ENCODE assay signal across 8 cellular contexts in genomic region chr5:170861855-170862766, GRCh38. TPM values are rescaled to one million over a fixed set of nuclear protein-coding genes. Genes with fewer than 3 reads are reported as not detected.
A peak's percentile ranks its signal among the peaks of the same experiment; 100 is the strongest.
DNase-seq lines count a peak whose midpoint lies in the region; ATAC-seq, FAIRE-seq and TF ChIP-seq lines count a peak whose summit lies in the region.

Gene RANBP17, plus strand, starts transcription at chr5:170862018.

- H3K27me3 Mint-ChIP-seq in activated CD8-positive, alpha-beta memory T cell treated with anti-CD3 and anti-CD28 coated beads, Interleukin-2, amount 10 ng/mL, durations not matched to agents 7 days and 5 days: peaks cover 28% of the 10 kb centered on the region

- no peak within 1 kb of the TSS for H3K4me3 Mint-ChIP-seq in activated CD8-positive, alpha-beta memory T cell treated with anti-CD3 and anti-CD28 coated beads, Interleukin-2, amount 10 ng/mL, durations not matched to agents 7 days and 5 days
- H3K4me3 Mint-ChIP-seq in stimulated activated effector memory CD8-positive, alpha-beta T cell treated with anti-CD3 and anti-CD28 coated beads, Interleukin-12 subunit alpha, Interleukin-12 subunit beta, amount 100 ng/mL, for 72 hours: no peak within 1 kb of the TSS

- peaks cover 3% of the 10 kb centered on the region for H3K4me1 Mint-ChIP-seq in activated CD8-positive, alpha-beta memory T cell treated with anti-CD3 and anti-CD28 coated beads, Interleukin-2, amount 10 ng/mL, durations not matched to agents 7 days and 5 days
- peaks cover 5% of the 10 kb centered on the region for H3K4me1 Mint-ChIP-seq in stimulated activated effector memory CD8-positive, alpha-beta T cell treated with anti-CD3 and anti-CD28 coated beads, Interleukin-12 subunit alpha, Interleukin-12 subunit beta, amount 100 ng/mL, for 72 hours

- CTCF ChIA-PET in activated CD8-positive, alpha-beta memory T cell treated with anti-CD3 and anti-CD28 coated beads, Interleukin-2, amount 10 ng/mL, durations not matched to agents 7 days and 5 days (lab: Charles Lee): no interaction called here

- TF ChIP-seq POLR2A in GM12892 (IDR thresholded peaks at IDR 0.05; ENCODE audit: low read depth, low read length): no peak

- DNase-seq in activated CD8-positive, alpha-beta memory T cell treated with anti-CD3 and anti-CD28 coated beads, Interleukin-2, amount 10 ng/mL, durations not matched to agents 7 days and 5 days: no peak
- no peak for DNase-seq in activated CD8-positive, alpha-beta memory T cell treated with anti-CD3 and anti-CD28 coated beads, Interleukin-2, amount 50 U/mL, for 48 hours
- DNase-seq in NCI-H748 treated with DMSO at 0.1 percent for 48 hours (lab: John Stamatoyannopoulos, UW) (peak; percentile 67), dedifferentiated amniotic fluid mesenchymal stem cell (ENCODE audit: extremely low spot score) (peak; percentile 51), kidney tubule cell (ENCODE audit: low spot score) (peak; percentile 63), T-helper 9 cell (no peak), GM12892 (ENCODE audit: insufficient read length) (no peak)
- no peak for DNase-seq in stimulated activated effector memory CD8-positive, alpha-beta T cell treated with anti-CD3 and anti-CD28 coated beads, Interleukin-12 subunit alpha, Interleukin-12 subunit beta, amount 100 ng/mL, for 72 hours (ENCODE audit: low spot score in 2 of 2)

- FAIRE-seq in GM12892 (lab: Jason Lieb, UNC): no peak

- H3K27ac Mint-ChIP-seq in activated CD8-positive, alpha-beta memory T cell treated with anti-CD3 and anti-CD28 coated beads, Interleukin-2, amount 10 ng/mL, durations not matched to agents 7 days and 5 days: peak within 1 kb of the TSS; percentile 47
- H3K27ac Mint-ChIP-seq in stimulated activated effector memory CD8-positive, alpha-beta T cell treated with anti-CD3 and anti-CD28 coated beads, Interleukin-12 subunit alpha, Interleukin-12 subunit beta, amount 100 ng/mL, for 72 hours: no peak within 1 kb of the TSS

- ATAC-seq in activated CD8-positive, alpha-beta memory T cell treated with anti-CD3 and anti-CD28 coated beads, Interleukin-2, amount 10 ng/mL, durations not matched to agents 7 days and 5 days: no peak
- ATAC-seq in stimulated activated effector memory CD8-positive, alpha-beta T cell treated with anti-CD3 and anti-CD28 coated beads, Interleukin-12 subunit alpha, Interleukin-12 subunit beta, amount 100 ng/mL, for 72 hours: peak; percentile 11

- peaks cover 17% of the 10 kb centered on the region for H3K9me3 Mint-ChIP-seq in activated CD8-positive, alpha-beta memory T cell treated with anti-CD3 and anti-CD28 coated beads, Interleukin-2, amount 10 ng/mL, durations not matched to agents 7 days and 5 days (ENCODE audit: low read depth)
- H3K9me3 Mint-ChIP-seq in stimulated activated effector memory CD8-positive, alpha-beta T cell treated with anti-CD3 and anti-CD28 coated beads, Interleukin-12 subunit alpha, Interleukin-12 subunit beta, amount 100 ng/mL, for 72 hours: peaks cover 14% of the 10 kb centered on the region

- H3K36me3 Mint-ChIP-seq in activated CD8-positive, alpha-beta memory T cell treated with anti-CD3 and anti-CD28 coated beads, Interleukin-2, amount 10 ng/mL, durations not matched to agents 7 days and 5 days: peaks cover 11% of the 10 kb centered on the region
- H3K36me3 Mint-ChIP-seq in stimulated activated effector memory CD8-positive, alpha-beta T cell treated with anti-CD3 and anti-CD28 coated beads, Interleukin-12 subunit alpha, Interleukin-12 subunit beta, amount 100 ng/mL, for 72 hours: no peaks in the 10 kb centered on the region

RNA-seq across cellular contexts. Expression of gene RANBP17, which starts in this region (rescaled TPM):
- not detected for total RNA-seq in activated CD8-positive, alpha-beta memory T cell treated with anti-CD3 and anti-CD28 coated beads, Interleukin-2, amount 10 ng/mL, durations not matched to agents 7 days and 5 days
- polyA plus RNA-seq in GM12892 (2012; ENCODE audit: missing spikeins): not detected

Comparison
In these comparisons a context has a peak if more than half of its experiments do, and no peak if none do; other contexts are left out.
1. DNase-seq: peak in NCI-H748 treated with DMSO at 0.1 percent for 48 hours (single experiment), dedifferentiated amniotic fluid mesenchymal stem cell (single experiment) and kidney tubule cell (single experiment); none in activated CD8-positive, alpha-beta memory T cell treated with anti-CD3 and anti-CD28 coated beads, Interleukin-2, amount 10 ng/mL, durations not matched to agents 7 days and 5 days (single experiment), activated CD8-positive, alpha-beta memory T cell treated with anti-CD3 and anti-CD28 coated beads, Interleukin-2, amount 50 U/mL, for 48 hours (single experiment), stimulated activated effector memory CD8-positive, alpha-beta T cell treated with anti-CD3 and anti-CD28 coated beads, Interleukin-12 subunit alpha, Interleukin-12 subunit beta, amount 100 ng/mL, for 72 hours (0 of 2), T-helper 9 cell (single experiment) and GM12892 (single experiment).